8 cellular contexts compared by ENCODE assay signal in genomic region chr12:119412811-119413794, GRCh38.
A peak's percentile ranks its signal among the peaks of the same experiment; 100 is the strongest.
DNase-seq lines count a peak whose midpoint lies in the region; ATAC-seq, FAIRE-seq and TF ChIP-seq lines count a peak whose summit lies in the region.

No MANE protein-coding gene starts in this region.

- peak; percentile 83 for DNase-seq in ELF-1 (ENCODE audit: low read depth, low spot score)
- DNase-seq in HuH-7.5 (ENCODE audit: low spot score), result peak; percentile 29
- peak; percentile 4 for DNase-seq in NOMO-1 treated with dmso at 0.1 percent for 144 hours (lab: John Stamatoyannopoulos, UW; ENCODE audit: unreplicated experiment)
- DNase-seq in GM12878 (ENCODE audit: low read depth, low spot score), result no peak
- DNase-seq in stimulated activated CD4-positive, alpha-beta T cell treated with anti-CD3 and anti-CD28 coated beads, Interleukin-15, amount 100 ng/mL, for 24 hours, result peak; percentile 62

- H3K9me3 ChIP-seq in GM12878 (replicated peaks; ENCODE audit: control insufficient read depth, insufficient read depth, low read length) (no peaks in the 10 kb centered on the region), iPS-18a (ENCODE audit: control insufficient read depth, low read depth, low read length) (no peaks in the 10 kb centered on the region)

- FAIRE-seq in GM12878 (lab: Jason Lieb, UNC), result peak; percentile 86

- H3K36me3 ChIP-seq in GM12878 (ENCODE audit: control insufficient read depth in 2 of 2, insufficient read depth in 2 of 2, low read length in 1 of 2), result no peaks in the 10 kb centered on the region
- H3K36me3 ChIP-seq in iPS-18a (ENCODE audit: control insufficient read depth, low read depth, low read length), result no peaks in the 10 kb centered on the region

- CTCF ChIA-PET in GM12878 (lab: Yijun Ruan, JAX), result interaction anchor here (0.6 to 3.1 kb wide), 26 partner anchors 8 to 1292 kb away, joined by 3 to 11 read pairs (median 4); no protein-coding TSS in a partner anchor

- ATAC-seq in GM12878 (peak; percentile 67), GM18517 (IDR thresholded peaks at IDR 0.05; ENCODE audit: unreplicated experiment) (no peak), HG02763 (IDR thresholded peaks at IDR 0.05; ENCODE audit: unreplicated experiment) (no peak)

- H3K27ac ChIP-seq in GM12878 (ENCODE audit: control insufficient read depth, insufficient read depth) (no peak overlapping the region), iPS-18a (ENCODE audit: low read length) (no peak overlapping the region)

- H3K4me3 ChIP-seq in GM12878 (no peak overlapping the region), iPS-18a (ENCODE audit: low read length) (peak overlapping the region; percentile 43)

- RAD21 ChIA-PET in GM12878 (lab: Charles Lee; ENCODE audit: unreplicated experiment), result interaction anchor here (0.6 to 2.0 kb wide), 3 partner anchors 325 to 1035 kb away, joined by 3 to 5 read pairs (median 4); no protein-coding TSS in a partner anchor

- H4K20me1 ChIP-seq in GM12878 (ENCODE audit: control insufficient read depth, insufficient read depth), result no peaks in the 10 kb centered on the region

- WGBS in GM12878 (ENCODE audit: insufficient coverage, insufficient replicate concordance, low lambda C conversion rate, missing lambda C conversion rate), result 24% methylated on average over 21 of the region's 21 CpGs

- TF ChIP-seq POLR2A in GM12878 (IDR thresholded peaks at IDR 0.05; ENCODE audit: low read depth, low read length), result no peak

- TF ChIP-seq RAD21 in GM12878 (IDR thresholded peaks at IDR 0.05; ENCODE audit: insufficient read depth, low read depth, low read length), result peak; percentile 73

- SMC1A ChIA-PET in GM12878 (lab: Charles Lee; ENCODE audit: uncharacterized antibody, unreplicated experiment), result interaction anchor here (0.5 to 1.3 kb wide), 5 partner anchors 14 to 297 kb away, joined by 3 to 4 read pairs (median 3); no protein-coding TSS in a partner anchor

- POLR2A ChIA-PET in GM12878 (lab: Charles Lee), result no interaction called here

- no TSS peak for BruUV-seq in GM12878 (replicated peaks; lab: Mats Ljungman, UMichigan)

- no peak overlapping the region for H3K9ac ChIP-seq in GM12878 (ENCODE audit: control insufficient read depth, insufficient read depth, low read length)
- H3K9ac ChIP-seq in iPS-18a (ENCODE audit: low read length), result no peak overlapping the region

- H3K27me3 ChIP-seq in GM12878 (replicated peaks in 1 of 2; ENCODE audit: control insufficient read depth in 2 of 2, insufficient read depth in 2 of 2, low read length in 1 of 2), result no peaks in the 10 kb centered on the region
- no peaks in the 10 kb centered on the region for H3K27me3 ChIP-seq in iPS-18a (ENCODE audit: control insufficient read depth, insufficient read depth, low read length)

- no peaks in the 10 kb centered on the region for H3K79me2 ChIP-seq in GM12878 (ENCODE audit: control insufficient read depth, insufficient read depth, low read length)

- intact Hi-C loops in GM12878 (cut with micrococcal nuclease; ENCODE audit: unreplicated experiment), result loop anchor here (1.0 to 10.0 kb wide), 3 partner anchors 298 to 1008 kb away; no protein-coding TSS in a partner anchor

- in situ Hi-C loops in GM12878 (cut with MboI), result loop anchor here (10.0 kb wide), 1 partner anchor 1008 kb away; no protein-coding TSS in a partner anchor

- H3K4me1 ChIP-seq in GM12878 (ENCODE audit: control insufficient read depth, insufficient read depth, low read length), result no peaks in the 10 kb centered on the region
- peaks cover 12% of the 10 kb centered on the region for H3K4me1 ChIP-seq in iPS-18a (ENCODE audit: control insufficient read depth, low read depth, low read length)

- TF ChIP-seq EP300 in GM12878 (IDR thresholded peaks at IDR 0.05; ENCODE audit: borderline replicate concordance in 1 of 2, control insufficient read depth in 1 of 2, low read depth in 2 of 2, low read length in 2 of 2), result no peak

- H3K4me2 ChIP-seq in GM12878 (ENCODE audit: control insufficient read depth, insufficient read depth), result no peak overlapping the region

- peak; percentile 74 to 89 (median 75) for TF ChIP-seq CTCF in GM12878 (IDR thresholded peaks at IDR 0.05 in 2 of 3, conservative IDR thresholded peaks at IDR 0.05 in 1 of 3; ENCODE audit: control insufficient read depth in 2 of 3, extremely low read depth in 1 of 3, insufficient read depth in 1 of 3, low read depth in 3 of 3, low read length in 3 of 3)

- no peak overlapping the region for H2AFZ ChIP-seq in GM12878 (ENCODE audit: control insufficient read depth, low read depth, low read length)

TF ChIP-seq in GM12878, 131 proteins besides CTCF, POLR2A, EP300 and RAD21:
- TF ChIP-seq IRF5 (IDR thresholded peaks at IDR 0.05; ENCODE audit: borderline replicate concordance), result no peak
- 0 out of 2 replicates have a peak, but pooled peaks have one; percentile 16 for TF ChIP-seq YY1 (IDR thresholded peaks at IDR 0.05; ENCODE audit: low read depth, low read length)
- TF ChIP-seq ZNF24 (IDR thresholded peaks at IDR 0.05), result no peak
- no peak for TF ChIP-seq CHD2 (IDR thresholded peaks at IDR 0.05; ENCODE audit: borderline replicate concordance, low read depth, low read length)
- no peak for TF ChIP-seq SP1 (IDR thresholded peaks at IDR 0.05; ENCODE audit: low read depth, low read length)
- TF ChIP-seq PKNOX1 (IDR thresholded peaks at IDR 0.05), result 0 out of 2 replicates have a peak, but pooled peaks have one; percentile 8
- no peak for TF ChIP-seq HSF1 (IDR thresholded peaks at IDR 0.05; ENCODE audit: low read depth, low read length)
- TF ChIP-seq RELA (IDR thresholded peaks at IDR 0.05; ENCODE audit: borderline replicate concordance, partially characterized antibody), result no peak
- TF ChIP-seq SMC3 (IDR thresholded peaks at IDR 0.05; ENCODE audit: borderline replicate concordance, low read length), result peak; percentile 71; the same call in 1 of the 2 replicates
- TF ChIP-seq JUNB (IDR thresholded peaks at IDR 0.05), result no peak
